8 cellular contexts compared by ENCODE assay signal in the genomic region with DNA sequence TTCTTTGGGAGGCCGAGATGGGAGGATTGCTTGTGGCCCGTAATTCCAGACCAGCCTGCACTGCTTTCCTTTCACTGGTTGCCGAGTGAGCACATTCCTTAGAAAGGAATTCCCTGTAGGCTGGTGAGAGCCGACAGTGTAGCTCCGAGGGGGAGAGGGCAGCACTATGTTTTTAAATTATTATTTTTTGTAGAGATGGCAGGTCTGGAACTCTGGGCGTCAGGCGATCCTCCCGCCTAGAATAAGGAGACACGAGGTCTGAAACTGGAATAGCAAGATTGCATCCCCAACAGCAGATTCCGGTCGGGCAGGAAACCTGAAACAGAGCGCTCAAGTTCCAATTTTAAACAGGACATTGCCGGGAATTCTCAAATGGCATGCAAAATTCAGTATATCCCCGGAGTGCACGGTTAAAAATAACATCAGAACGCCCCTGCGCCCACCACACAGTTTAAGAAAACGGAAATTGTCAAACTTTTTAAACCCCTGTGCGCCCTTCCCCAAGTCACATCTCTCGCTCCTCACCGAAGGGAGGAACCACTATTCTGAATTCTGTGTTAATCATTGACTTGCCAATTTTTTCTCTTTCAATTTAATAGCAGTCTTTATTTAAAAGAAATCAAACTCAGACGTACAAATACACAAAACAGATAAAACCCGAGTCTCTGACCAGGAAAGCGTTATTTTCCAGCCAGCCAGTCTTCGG. TPM values are rescaled to one million over a fixed set of nuclear protein-coding genes. Genes with fewer than 3 reads are reported as not detected.
DNase-seq lines count a peak whose midpoint lies in the region; ATAC-seq and TF ChIP-seq lines count a peak whose summit lies in the region.

No MANE protein-coding gene starts in this region.

- H3K4me3 ChIP-seq in WI38 (ENCODE audit: low read depth, low read length) = peak overlapping the region; percentile 52

- peak; percentile 68 for DNase-seq in NCI-H1105 treated with DMSO at 0.1 percent for 48 hours (lab: John Stamatoyannopoulos, UW)
- DNase-seq in dermis blood vessel endothelial cell = peak; percentile 57
- DNase-seq in lung microvascular endothelial cell (ENCODE audit: low read depth in 2 of 2) = peak; percentile 46 to 47
- peak; percentile 55 for DNase-seq in stimulated activated CD8-positive, alpha-beta memory T cell treated with anti-CD3 and anti-CD28 coated beads, Interleukin-15, amount 100 ng/mL, for 1 hour (ENCODE audit: low read depth)
- DNase-seq in HuH-7 (ENCODE audit: low spot score) = no peak

- H3K27ac ChIP-seq in C4-2B = peak overlapping the region; percentile 89

- TF ChIP-seq CTCF in C4-2B (conservative IDR thresholded peaks at IDR 0.05) (no peak; the same call in 1 of the 2 replicates), WI38 (IDR thresholded peaks at IDR 0.05; ENCODE audit: low read depth, low read length) (no peak)

- ATAC-seq in GM21723 (IDR thresholded peaks at IDR 0.05; ENCODE audit: unreplicated experiment) = peak; percentile 5

RNA-seq across cellular contexts. Expression of a gene that starts 0.6 kb away (rescaled TPM):
- not detected in 2 replicates for total RNA-seq in dermis blood vessel endothelial cell
- not detected in 2 replicates for total RNA-seq in lung microvascular endothelial cell

RNA-seq across cellular contexts. Expression of a gene that starts 8.0 kb away (rescaled TPM):
- not detected in 2 replicates for total RNA-seq in dermis blood vessel endothelial cell
- not detected in 2 replicates for total RNA-seq in lung microvascular endothelial cell

RNA-seq across cellular contexts. Expression of a gene that starts 17.2 kb away (rescaled TPM):
- total RNA-seq in dermis blood vessel endothelial cell (2.0 and 3.0 TPM in 2 replicates), lung microvascular endothelial cell (1.7 and 2.2 TPM in 2 replicates)
